ENCODE assay signal across 20 cellular contexts in genomic region chr5:139707445-139708003, GRCh38. TPM values are rescaled to one million over a fixed set of nuclear protein-coding genes. Genes with fewer than 3 reads are reported as not detected.
DNase-seq lines count a peak whose midpoint lies in the region; ATAC-seq lines count a peak whose summit lies in the region.
"Had no signal": no experiment of that assay in that cellular context is flagged by ENCODE, and none has a peak within 500 bp of the region (broad histone marks: within the 10 kb centered on the region; RNA-seq: fewer than 3 reads in every experiment).

No MANE protein-coding gene starts in this region.

- H3K27ac ChIP-seq in thymus (ENCODE audit: low read depth): peak overlapping the region; percentile 95
- H3K27ac ChIP-seq: foreskin keratinocyte, HL-60, prostate gland had no signal

- no peak for ATAC-seq in GM21381 (IDR thresholded peaks at IDR 0.05; ENCODE audit: unreplicated experiment)
- no peak for ATAC-seq in activated T-cell treated with anti-CD3 and anti-CD28 coated beads, Interleukin-2, amount 50 U/mL, for 4 hours
- ATAC-seq: A549, foreskin keratinocyte had no signal

- H3K4me3 Mint-ChIP-seq in activated T-cell treated with anti-CD3 and anti-CD28 coated beads, Interleukin-2, amount 50 U/mL, for 4 hours: no peak overlapping the region
- H3K4me3 Mint-ChIP-seq: activated naive CD8-positive, alpha-beta T cell treated with anti-CD3 and anti-CD28 coated beads, Interleukin-2, amount 10 ng/mL, durations not matched to agents 7 days and 5 days had no signal

- no peaks in the 10 kb centered on the region for H3K9me3 Mint-ChIP-seq in activated T-cell treated with anti-CD3 and anti-CD28 coated beads, Interleukin-2, amount 50 U/mL, for 4 hours
- H3K9me3 Mint-ChIP-seq: activated naive CD8-positive, alpha-beta T cell treated with anti-CD3 and anti-CD28 coated beads, Interleukin-2, amount 10 ng/mL, durations not matched to agents 7 days and 5 days had no signal

- H3K9me3 ChIP-seq in thymus (ENCODE audit: control insufficient read depth): no peaks in the 10 kb centered on the region
- H3K9me3 ChIP-seq: A549, prostate gland had no signal

- no peaks in the 10 kb centered on the region for H3K36me3 Mint-ChIP-seq in activated T-cell treated with anti-CD3 and anti-CD28 coated beads, Interleukin-2, amount 50 U/mL, for 4 hours (ENCODE audit: insufficient read depth)
- H3K36me3 Mint-ChIP-seq: activated naive CD8-positive, alpha-beta T cell treated with anti-CD3 and anti-CD28 coated beads, Interleukin-2, amount 10 ng/mL, durations not matched to agents 7 days and 5 days had no signal

- H3K4me1 Mint-ChIP-seq in activated T-cell treated with anti-CD3 and anti-CD28 coated beads, Interleukin-2, amount 50 U/mL, for 4 hours (ENCODE audit: low read depth): peaks cover 27% of the 10 kb centered on the region

- peak; percentile 21 for DNase-seq in NCI-H748 (lab: John Stamatoyannopoulos, UW; ENCODE audit: unreplicated experiment)
- no peak for DNase-seq in NCI-H748 treated with DMSO at 0.1 percent for 48 hours (lab: John Stamatoyannopoulos, UW)
- peak; percentile 33 for DNase-seq in SK-N-DZ (ENCODE audit: low spot score)
- peak; percentile 86 for DNase-seq in islet precursor cell
- no peak for DNase-seq in NOMO-1 treated with DMSO at 0.1 percent for 48 hours (lab: John Stamatoyannopoulos, UW; ENCODE audit: unreplicated experiment)
- no peak for DNase-seq in activated T-cell treated with anti-CD3 and anti-CD28 coated beads, Interleukin-2, amount 50 U/mL, for 4 hours
- DNase-seq: activated CD4-positive, alpha-beta T cell treated with anti-CD3 and anti-CD28 coated beads, Interleukin-2, amount 50 U/mL, for 1 hour; activated naive CD8-positive, alpha-beta T cell treated with anti-CD3 and anti-CD28 coated beads, Interleukin-2, amount 10 ng/mL, durations not matched to agents 7 days and 5 days; activated T-cell treated with anti-CD3 and anti-CD28 coated beads, Interleukin-2, amount 50 U/mL, for 1 hour; COR-L47; foreskin keratinocyte; Kasumi-1; midbrain; NCI-H1436; NCI-H82 had no signal

- no peak overlapping the region for H3K4me3 ChIP-seq in thymus (ENCODE audit: low read length)
- H3K4me3 ChIP-seq: A549, prostate gland had no signal

- peaks cover 57% of the 10 kb centered on the region for H3K4me1 ChIP-seq in thymus (ENCODE audit: control insufficient read depth, insufficient read depth, low read length)
- H3K4me1 ChIP-seq: foreskin keratinocyte, prostate gland had no signal

- no peaks in the 10 kb centered on the region for H3K27me3 ChIP-seq in thymus (ENCODE audit: control insufficient read depth, insufficient read depth)

- H3K36me3 ChIP-seq in thymus (ENCODE audit: control insufficient read depth, insufficient read depth): no peaks in the 10 kb centered on the region
- H3K36me3 ChIP-seq: prostate gland had no signal

- peaks cover 7% of the 10 kb centered on the region for H3K27me3 Mint-ChIP-seq in activated T-cell treated with anti-CD3 and anti-CD28 coated beads, Interleukin-2, amount 50 U/mL, for 4 hours (ENCODE audit: low read depth)

- WGBS in thymus: 69% methylated on average over 5 of the region's 5 CpGs

RNA-seq across cellular contexts. Expression of gene CXXC5, which starts 59.4 kb away (rescaled TPM):
- 24.9 and 31.1 TPM in 2 replicates for polyA plus RNA-seq in SK-N-DZ (2014; cell fraction: cytosol; rRNA removed)
- polyA plus RNA-seq in SK-N-DZ (2014; cell fraction: nucleus; rRNA removed): 15.4 and 23.8 TPM in 2 replicates
- 47.9 TPM for polyA plus RNA-seq in thymus
- 1 to 10 TPM; 1.2 to 3.3 (median 1.4) TPM for total RNA-seq in activated T-cell treated with anti-CD3 and anti-CD28 coated beads, Interleukin-2, amount 50 U/mL, for 4 hours

Comparison
In these comparisons a context has a peak if more than half of its experiments do, and no peak if none do; other contexts are left out.
1. DNase-seq: peak in NCI-H748 (single experiment), SK-N-DZ (single experiment) and islet precursor cell (single experiment); none in NCI-H748 treated with DMSO at 0.1 percent for 48 hours (single experiment), NOMO-1 treated with DMSO at 0.1 percent for 48 hours (single experiment) and activated T-cell treated with anti-CD3 and anti-CD28 coated beads, Interleukin-2, amount 50 U/mL, for 4 hours (single experiment).